In the genomic region with DNA sequence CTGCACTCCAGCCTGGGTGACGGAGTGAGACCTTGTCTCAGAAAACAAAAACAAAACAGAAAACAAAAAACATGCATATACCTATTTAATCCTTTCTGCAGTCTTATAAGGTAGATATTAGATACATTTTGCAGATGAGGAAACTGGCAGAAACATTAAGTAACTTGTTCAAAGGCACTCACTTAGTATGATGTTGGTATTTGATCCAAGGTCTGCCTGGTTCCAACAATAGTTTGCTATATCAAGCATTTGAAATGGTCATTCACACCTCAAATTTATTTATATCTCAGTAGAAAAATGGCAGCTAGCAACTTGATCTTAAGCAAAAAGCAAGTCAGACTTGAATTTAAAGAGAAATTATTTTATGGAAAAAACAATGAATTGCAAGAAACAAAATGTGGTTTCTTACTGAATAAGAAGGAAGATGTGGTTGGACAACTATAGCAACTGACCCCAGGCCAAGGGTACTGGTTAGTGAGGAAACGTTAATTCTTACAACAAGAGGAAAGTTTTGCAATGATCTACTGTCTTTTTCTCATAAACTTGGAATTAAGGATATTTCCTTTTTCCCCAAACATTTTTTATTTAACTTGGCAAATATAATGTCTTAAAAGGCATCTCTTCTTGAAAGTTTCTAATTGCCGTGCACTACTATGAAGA, we compare ENCODE assay signal across 14 cellular contexts.
"Had no signal": no experiment of that assay in that cellular context is flagged by ENCODE, and none has a peak within 500 bp of the region (broad histone marks: within the 10 kb centered on the region; RNA-seq: fewer than 3 reads in every experiment).

No MANE protein-coding gene starts in this region.

- H3K27me3 ChIP-seq: colonic mucosa, gastroesophageal sphincter, right atrium auricular region, transverse colon had no signal

- H3K4me1 ChIP-seq: colonic mucosa, gastroesophageal sphincter, right atrium auricular region, transverse colon had no signal

- H3K4me2 ChIP-seq: smooth muscle cell had no signal

- DNase-seq: activated CD8-positive, alpha-beta memory T cell treated with anti-CD3 and anti-CD28 coated beads, Interleukin-2, amount 50 U/mL, for 48 hours; activated CD8-positive, alpha-beta T cell treated with anti-CD3 and anti-CD28 coated beads, Interleukin-2, amount 10 ng/mL, durations not matched to agents 7 days and 5 days; activated naive CD4-positive, alpha-beta T cell; colonic mucosa; effector CD4-positive, alpha-beta T cell; islet precursor cell; left ventricle myocardium superior; T1000; transverse colon had no signal

- H3K27ac ChIP-seq: colonic mucosa, gastroesophageal sphincter, right atrium auricular region, transverse colon, VCaP had no signal

- H3K36me3 ChIP-seq: colonic mucosa, right atrium auricular region, transverse colon had no signal

- H3K9me3 ChIP-seq: colonic mucosa, gastroesophageal sphincter, transverse colon had no signal

- ATAC-seq: activated CD8-positive, alpha-beta T cell treated with anti-CD3 and anti-CD28 coated beads, Interleukin-2, amount 10 ng/mL, durations not matched to agents 7 days and 5 days; gastroesophageal sphincter; left ventricle myocardium superior; stimulated activated effector memory CD8-positive, alpha-beta T cell treated with anti-CD3 and anti-CD28 coated beads, Interleukin-12 subunit alpha, Interleukin-12 subunit beta, amount 100 ng/mL, for 72 hours had no signal

- H3K4me3 ChIP-seq: colonic mucosa, gastroesophageal sphincter, right atrium auricular region, smooth muscle cell, transverse colon had no signal
